In the genomic region with DNA sequence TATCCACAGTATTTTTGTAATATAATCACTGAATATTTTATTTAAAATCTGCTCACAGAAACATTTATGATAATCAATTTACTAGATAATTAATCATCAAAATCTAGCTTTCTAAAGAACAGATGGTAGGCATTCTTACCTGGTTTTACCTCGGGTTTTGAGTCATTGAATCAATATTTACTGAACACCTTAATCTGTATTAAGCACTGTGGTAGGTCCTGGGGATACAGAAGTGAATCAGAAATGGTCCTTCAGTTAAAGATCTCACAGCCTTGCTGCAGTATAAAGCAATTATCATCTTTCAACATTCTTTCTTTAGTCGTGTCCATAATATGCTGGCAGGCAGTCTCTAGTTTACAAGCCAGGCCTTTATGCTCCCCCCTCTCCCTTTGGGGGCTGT, we compare ENCODE assay signal across 26 cellular contexts. TPM values are rescaled to one million over a fixed set of nuclear protein-coding genes. Genes with fewer than 3 reads are reported as not detected.
"Had no signal": no experiment of that assay in that cellular context is flagged by ENCODE, and none has a peak within 500 bp of the region (broad histone marks: within the 10 kb centered on the region; RNA-seq: fewer than 3 reads in every experiment).

No MANE protein-coding gene starts in this region.

- DNase-seq: activated CD4-positive, alpha-beta T cell treated with anti-CD3 and anti-CD28 coated beads for 36 hours; activated CD4-positive, alpha-beta T cell treated with anti-CD3 and anti-CD28 coated beads, Interleukin-2, amount 50 U/mL, for 48 hours; activated naive CD4-positive, alpha-beta T cell treated with Interleukin-2 at 50 U/mL for 16 hours; activated naive CD8-positive, alpha-beta T cell treated with anti-CD3 and anti-CD28 coated beads, Interleukin-2, amount 10 ng/mL, durations not matched to agents 7 days and 5 days; activated T-cell treated with anti-CD3 and anti-CD28 coated beads for 4 hours; amygdala; caudate nucleus; dorsolateral prefrontal cortex; endodermal cell; foreskin keratinocyte; glutamatergic neuron; hippocampal formation; islet precursor cell; left colon; lower lobe of right lung; naive thymus-derived CD8-positive, alpha-beta T cell; psoas muscle; right cardiac atrium; stimulated activated CD4-positive, alpha-beta T cell treated with anti-CD3 and anti-CD28 coated beads, Interleukin-2, amount 100 ng/mL, for 48 hours; transverse colon; uterus had no signal

- H3K27ac Mint-ChIP-seq: activated CD4-positive, alpha-beta T cell treated with anti-CD3 and anti-CD28 coated beads for 36 hours; activated naive CD8-positive, alpha-beta T cell treated with anti-CD3 and anti-CD28 coated beads, Interleukin-2, amount 10 ng/mL, durations not matched to agents 7 days and 5 days; endodermal cell; stimulated activated naive CD8-positive, alpha-beta T cell treated with anti-CD3 and anti-CD28 coated beads, Interleukin-15, Interleukin-2, amounts not matched to agents 100 ng/mL and 50 ng/mL, for 24 hours had no signal

- H3K4me1 Mint-ChIP-seq: activated CD4-positive, alpha-beta T cell treated with anti-CD3 and anti-CD28 coated beads for 36 hours; activated naive CD8-positive, alpha-beta T cell treated with anti-CD3 and anti-CD28 coated beads, Interleukin-2, amount 10 ng/mL, durations not matched to agents 7 days and 5 days; endodermal cell had no signal

- H3K27me3 Mint-ChIP-seq: activated CD4-positive, alpha-beta T cell treated with anti-CD3 and anti-CD28 coated beads for 36 hours; naive thymus-derived CD8-positive, alpha-beta T cell; stimulated activated naive CD8-positive, alpha-beta T cell treated with anti-CD3 and anti-CD28 coated beads, Interleukin-15, Interleukin-2, amounts not matched to agents 100 ng/mL and 50 ng/mL, for 24 hours had no signal

- H3K27me3 ChIP-seq: dorsolateral prefrontal cortex, transverse colon, uterus had no signal

- H3K27ac ChIP-seq: dorsolateral prefrontal cortex, foreskin keratinocyte, lower lobe of right lung, psoas muscle, transverse colon, uterus had no signal

- ATAC-seq: activated CD4-positive, alpha-beta T cell treated with anti-CD3 and anti-CD28 coated beads for 36 hours; foreskin keratinocyte; left colon; lower lobe of right lung; naive thymus-derived CD8-positive, alpha-beta T cell; psoas muscle; right cardiac atrium had no signal

- H3K4me1 ChIP-seq: foreskin keratinocyte, lower lobe of right lung, psoas muscle, transverse colon, uterus had no signal

- H3K4me3 Mint-ChIP-seq: activated CD4-positive, alpha-beta T cell treated with anti-CD3 and anti-CD28 coated beads for 36 hours; activated naive CD8-positive, alpha-beta T cell treated with anti-CD3 and anti-CD28 coated beads, Interleukin-2, amount 10 ng/mL, durations not matched to agents 7 days and 5 days; endodermal cell; naive thymus-derived CD8-positive, alpha-beta T cell; stimulated activated naive CD8-positive, alpha-beta T cell treated with anti-CD3 and anti-CD28 coated beads, Interleukin-15, Interleukin-2, amounts not matched to agents 100 ng/mL and 50 ng/mL, for 24 hours had no signal

- H3K9me3 Mint-ChIP-seq: activated naive CD8-positive, alpha-beta T cell treated with anti-CD3 and anti-CD28 coated beads, Interleukin-2, amount 10 ng/mL, durations not matched to agents 7 days and 5 days; endodermal cell; naive thymus-derived CD8-positive, alpha-beta T cell; stimulated activated naive CD8-positive, alpha-beta T cell treated with anti-CD3 and anti-CD28 coated beads, Interleukin-15, Interleukin-2, amounts not matched to agents 100 ng/mL and 50 ng/mL, for 24 hours had no signal

- H3K9me3 ChIP-seq: lower lobe of right lung, psoas muscle, transverse colon, uterus had no signal

- FAIRE-seq: colon had no signal

- H3K36me3 ChIP-seq: lower lobe of right lung, transverse colon, uterus had no signal

- H3K4me3 ChIP-seq: dorsolateral prefrontal cortex, lower lobe of right lung, psoas muscle, transverse colon, uterus had no signal

RNA-seq across cellular contexts. Expression of a gene that starts 2.0 kb away (rescaled TPM):
- total RNA-seq: activated CD4-positive, alpha-beta T cell treated with anti-CD3 and anti-CD28 coated beads for 36 hours; endodermal cell; epithelial cell of proximal tubule; fibroblast of lung; foreskin keratinocyte; left colon; lower lobe of right lung; osteocyte; transverse colon; uterus had no signal
- polyA plus RNA-seq: fibroblast of lung; foreskin keratinocyte; naive thymus-derived CD8-positive, alpha-beta T cell; psoas muscle had no signal
